In the genomic region with DNA sequence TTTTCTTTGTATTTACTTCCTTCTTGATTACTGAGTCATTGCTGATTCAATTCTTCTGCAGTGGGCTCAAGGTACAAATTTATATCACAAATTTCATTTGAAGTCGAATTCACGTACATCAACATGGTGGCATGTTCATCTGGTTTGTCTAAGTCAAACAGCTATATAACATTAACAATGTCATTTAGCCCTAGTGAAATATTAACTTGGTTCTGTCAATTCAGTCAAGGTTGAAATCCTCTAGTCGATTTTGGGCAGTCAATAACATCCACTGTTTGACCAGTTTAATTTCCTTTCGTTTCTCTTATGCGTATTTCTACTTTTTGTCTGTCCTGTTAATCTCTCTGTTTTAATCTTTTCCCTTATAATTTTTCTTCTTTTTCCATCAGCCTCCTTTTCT, we compare ENCODE assay signal across 2 cellular contexts.
A peak's percentile ranks its signal among the peaks of the same experiment; 100 is the strongest.
TF ChIP-seq lines count a peak whose summit lies in the region.

No MANE protein-coding gene starts in this region.

TF ChIP-seq in endothelial cell of umbilical vein, 7 proteins besides CTCF, POLR2A, EP300 and RAD21:
- no peak for TF ChIP-seq MYC (IDR thresholded peaks at IDR 0.05; ENCODE audit: low read depth, low read length)
TF ChIP-seq in endothelial cell of umbilical vein: peak in this region for 0.

TF ChIP-seq in HepG2, 621 proteins besides CTCF, POLR2A, EP300 and RAD21 (continues in another document):
- no peak for TF ChIP-seq ZSCAN31 (CRISPR knock-in tag; IDR thresholded peaks at IDR 0.05; ENCODE audit: low read depth)
- TF ChIP-seq, protein P1, sequence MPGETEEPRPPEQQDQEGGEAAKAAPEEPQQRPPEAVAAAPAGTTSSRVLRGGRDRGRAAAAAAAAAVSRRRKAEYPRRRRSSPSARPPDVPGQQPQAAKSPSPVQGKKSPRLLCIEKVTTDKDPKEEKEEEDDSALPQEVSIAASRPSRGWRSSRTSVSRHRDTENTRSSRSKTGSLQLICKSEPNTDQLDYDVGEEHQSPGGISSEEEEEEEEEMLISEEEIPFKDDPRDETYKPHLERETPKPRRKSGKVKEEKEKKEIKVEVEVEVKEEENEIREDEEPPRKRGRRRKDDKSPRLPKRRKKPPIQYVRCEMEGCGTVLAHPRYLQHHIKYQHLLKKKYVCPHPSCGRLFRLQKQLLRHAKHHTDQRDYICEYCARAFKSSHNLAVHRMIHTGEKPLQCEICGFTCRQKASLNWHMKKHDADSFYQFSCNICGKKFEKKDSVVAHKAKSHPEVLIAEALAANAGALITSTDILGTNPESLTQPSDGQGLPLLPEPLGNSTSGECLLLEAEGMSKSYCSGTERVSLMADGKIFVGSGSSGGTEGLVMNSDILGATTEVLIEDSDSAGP (CRISPR knock-in tag; IDR thresholded peaks at IDR 0.05; ENCODE audit: borderline replicate concordance), result no peak
- 0 out of 2 replicates have a peak, but pooled peaks have one; percentile 32 for TF ChIP-seq KLF11 (CRISPR knock-in tag; IDR thresholded peaks at IDR 0.05)
- no peak for TF ChIP-seq HMGA1 (CRISPR knock-in tag; conservative IDR thresholded peaks at IDR 0.05)
- peak; percentile 6; the same call in 1 of the 2 replicates for TF ChIP-seq ELF3 (CRISPR knock-in tag; IDR thresholded peaks at IDR 0.05)
- no peak for TF ChIP-seq PLRG1 (conservative IDR thresholded peaks at IDR 0.05)
- TF ChIP-seq ZNF33A (CRISPR knock-in tag; IDR thresholded peaks at IDR 0.05; ENCODE audit: borderline replicate concordance), result no peak
- no peak for TF ChIP-seq TMF1 (CRISPR knock-in tag; IDR thresholded peaks at IDR 0.05; ENCODE audit: low read depth)
- TF ChIP-seq TARDBP (CRISPR knock-in tag; IDR thresholded peaks at IDR 0.05), result no peak
- peak; percentile 95 for TF ChIP-seq ZNF644 (CRISPR knock-in tag; IDR thresholded peaks at IDR 0.05; ENCODE audit: low read depth)
- no peak for TF ChIP-seq CBX1 (IDR thresholded peaks at IDR 0.05; ENCODE audit: low read depth)
- no peak for TF ChIP-seq FOXO1 (CRISPR knock-in tag; IDR thresholded peaks at IDR 0.05)
- no peak for TF ChIP-seq ZFP37 (CRISPR knock-in tag; IDR thresholded peaks at IDR 0.05; ENCODE audit: borderline replicate concordance)
- TF ChIP-seq ZNF672 (CRISPR knock-in tag; IDR thresholded peaks at IDR 0.05), result no peak
- TF ChIP-seq GATAD2A (CRISPR knock-in tag; IDR thresholded peaks at IDR 0.05), result peak; percentile 56
- TF ChIP-seq CEBPG (CRISPR knock-in tag; IDR thresholded peaks at IDR 0.05), result 0 out of 2 replicates have a peak, but pooled peaks have one; percentile 10
- no peak for TF ChIP-seq NKX3-1 (CRISPR knock-in tag; IDR thresholded peaks at IDR 0.05)
- TF ChIP-seq FOXP1 (IDR thresholded peaks at IDR 0.05), result no peak
- TF ChIP-seq FOXP1 (CRISPR knock-in tag; IDR thresholded peaks at IDR 0.05), result peak; percentile 9; the same call in 1 of the 2 replicates
- TF ChIP-seq PCBP1 (IDR thresholded peaks at IDR 0.05; ENCODE audit: borderline replicate concordance, low read depth, low read length), result no peak
- TF ChIP-seq ZBTB8A (CRISPR knock-in tag; IDR thresholded peaks at IDR 0.05; ENCODE audit: borderline replicate concordance, low read depth), result no peak
- TF ChIP-seq RARA (CRISPR knock-in tag; IDR thresholded peaks at IDR 0.05), result 0 out of 2 replicates have a peak, but pooled peaks have one; percentile 6
- 0 out of 2 replicates have a peak, but pooled peaks have one; percentile 34 for TF ChIP-seq FOXK2 (IDR thresholded peaks at IDR 0.05)
- TF ChIP-seq ZNF124 (CRISPR knock-in tag; IDR thresholded peaks at IDR 0.05), result 0 out of 2 replicates have a peak, but pooled peaks have one; percentile 24
- TF ChIP-seq SOX6 (IDR thresholded peaks at IDR 0.05), result no peak
- no peak for TF ChIP-seq SOX6 (CRISPR knock-in tag; IDR thresholded peaks at IDR 0.05)
- 0 out of 2 replicates have a peak, but pooled peaks have one; percentile 45 for TF ChIP-seq EHMT2 (IDR thresholded peaks at IDR 0.05; ENCODE audit: borderline replicate concordance, low read depth, low read length)
- TF ChIP-seq ZNF563 (CRISPR knock-in tag; IDR thresholded peaks at IDR 0.05), result no peak
- TF ChIP-seq, protein P2, sequence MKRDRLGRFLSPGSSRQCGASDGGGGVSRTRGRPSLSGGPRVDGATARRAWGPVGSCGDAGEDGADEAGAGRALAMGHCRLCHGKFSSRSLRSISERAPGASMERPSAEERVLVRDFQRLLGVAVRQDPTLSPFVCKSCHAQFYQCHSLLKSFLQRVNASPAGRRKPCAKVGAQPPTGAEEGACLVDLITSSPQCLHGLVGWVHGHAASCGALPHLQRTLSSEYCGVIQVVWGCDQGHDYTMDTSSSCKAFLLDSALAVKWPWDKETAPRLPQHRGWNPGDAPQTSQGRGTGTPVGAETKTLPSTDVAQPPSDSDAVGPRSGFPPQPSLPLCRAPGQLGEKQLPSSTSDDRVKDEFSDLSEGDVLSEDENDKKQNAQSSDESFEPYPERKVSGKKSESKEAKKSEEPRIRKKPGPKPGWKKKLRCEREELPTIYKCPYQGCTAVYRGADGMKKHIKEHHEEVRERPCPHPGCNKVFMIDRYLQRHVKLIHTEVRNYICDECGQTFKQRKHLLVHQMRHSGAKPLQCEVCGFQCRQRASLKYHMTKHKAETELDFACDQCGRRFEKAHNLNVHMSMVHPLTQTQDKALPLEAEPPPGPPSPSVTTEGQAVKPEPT (CRISPR knock-in tag; IDR thresholded peaks at IDR 0.05; ENCODE audit: low read depth), result no peak
- no peak for TF ChIP-seq FOXA1 (IDR thresholded peaks at IDR 0.05)
- TF ChIP-seq FOXA1 (CRISPR knock-in tag; IDR thresholded peaks at IDR 0.05), result 0 out of 2 replicates have a peak, but pooled peaks have one; percentile 4
- peak; percentile 85 for TF ChIP-seq HNF1A (IDR thresholded peaks at IDR 0.05; ENCODE audit: low read depth)
- peak; percentile 76; the same call in 1 of the 2 replicates for TF ChIP-seq HNF1A (CRISPR knock-in tag; IDR thresholded peaks at IDR 0.05; ENCODE audit: borderline replicate concordance)
- TF ChIP-seq ZNF280D (CRISPR knock-in tag; IDR thresholded peaks at IDR 0.05), result peak; percentile 53; the same call in 1 of the 2 replicates
- TF ChIP-seq PPARG (CRISPR knock-in tag; conservative IDR thresholded peaks at IDR 0.05), result 0 out of 2 replicates have a peak, but pooled peaks have one; percentile 11
- TF ChIP-seq NBN (conservative IDR thresholded peaks at IDR 0.05), result no peak
- TF ChIP-seq TOE1 (CRISPR knock-in tag; IDR thresholded peaks at IDR 0.05), result no peak
- TF ChIP-seq ONECUT2 (CRISPR knock-in tag; IDR thresholded peaks at IDR 0.05), result peak; percentile 80
- no peak for TF ChIP-seq RXRA (CRISPR knock-in tag; IDR thresholded peaks at IDR 0.05)
- TF ChIP-seq LCORL (IDR thresholded peaks at IDR 0.05), result peak; percentile 47; the same call in 1 of the 2 replicates
- TF ChIP-seq LCORL (CRISPR knock-in tag; IDR thresholded peaks at IDR 0.05), result no peak
- no peak for TF ChIP-seq NFKBIZ (CRISPR knock-in tag; IDR thresholded peaks at IDR 0.05)
- TF ChIP-seq GATA4 (IDR thresholded peaks at IDR 0.05; ENCODE audit: borderline replicate concordance, low read depth), result no peak
- no peak for TF ChIP-seq CREB1 (IDR thresholded peaks at IDR 0.05)
- TF ChIP-seq CREB1 (CRISPR knock-in tag; IDR thresholded peaks at IDR 0.05), result 0 out of 2 replicates have a peak, but pooled peaks have one; percentile 20
- TF ChIP-seq ZNF768 (CRISPR knock-in tag; IDR thresholded peaks at IDR 0.05), result no peak
- TF ChIP-seq KAT2B (IDR thresholded peaks at IDR 0.05; ENCODE audit: borderline replicate concordance, low read depth, low read length), result peak; percentile 78
- 0 out of 2 replicates have a peak, but pooled peaks have one; percentile 30 for TF ChIP-seq ZGPAT (CRISPR knock-in tag; IDR thresholded peaks at IDR 0.05)
- TF ChIP-seq AHDC1 (CRISPR knock-in tag; IDR thresholded peaks at IDR 0.05; ENCODE audit: borderline replicate concordance), result no peak
